ENCODE assay signal across 8 cellular contexts in genomic region chr9:1009101-1009707, GRCh38. TPM values are rescaled to one million over a fixed set of nuclear protein-coding genes. Genes with fewer than 3 reads are reported as not detected.
DNase-seq lines count a peak whose midpoint lies in the region; FAIRE-seq and TF ChIP-seq lines count a peak whose summit lies in the region.

No MANE protein-coding gene starts in this region.

- H3K36me3 ChIP-seq in GM06990 (ENCODE audit: control insufficient read depth, insufficient read depth, low read length) (no peaks in the 10 kb centered on the region), GM23248 (ENCODE audit: low read depth) (no peaks in the 10 kb centered on the region), Karpas-422 (ENCODE audit: insufficient read depth, low read length) (no peaks in the 10 kb centered on the region), SJCRH30 (no peaks in the 10 kb centered on the region)

- H3K4me2 ChIP-seq in GM23248 (ENCODE audit: unreplicated experiment): no peak overlapping the region
- H3K4me2 ChIP-seq in Karpas-422 (ENCODE audit: low read depth, low read length, poor library complexity, severe bottlenecking): no peak overlapping the region

- FAIRE-seq in urothelium cell line (lab: Jason Lieb, UNC): no peak

- intact Hi-C loops in posterior cingulate gyrus (cut with DNase I): loop anchor here (5.0 kb wide), 1 partner anchor 402 kb away; no protein-coding TSS in a partner anchor

- H3K79me2 ChIP-seq in GM23248 (ENCODE audit: insufficient read depth): no peaks in the 10 kb centered on the region
- no peaks in the 10 kb centered on the region for H3K79me2 ChIP-seq in Karpas-422 (ENCODE audit: low read length)

- H3F3A ChIP-seq in GM23248 (ENCODE audit: insufficient read depth): no peaks in the 10 kb centered on the region

- H3K9me3 ChIP-seq in GM23248 (ENCODE audit: low read depth) (no peaks in the 10 kb centered on the region), Karpas-422 (ENCODE audit: low read length) (no peaks in the 10 kb centered on the region), SJCRH30 (replicated peaks) (no peaks in the 10 kb centered on the region)

- no peak overlapping the region for H3K9ac ChIP-seq in GM23248
- H3K9ac ChIP-seq in Karpas-422 (ENCODE audit: low read length): no peak overlapping the region

- no peaks in the 10 kb centered on the region for H3K9me2 ChIP-seq in GM23248 (ENCODE audit: insufficient read depth)
- no peaks in the 10 kb centered on the region for H3K9me2 ChIP-seq in Karpas-422 (replicated peaks; ENCODE audit: insufficient read depth, low read length)

- H3K27ac ChIP-seq in GM23248 (no peak overlapping the region), Karpas-422 (ENCODE audit: low read length) (no peak overlapping the region), SJCRH30 (peak overlapping the region; percentile 29)

- H2AFZ ChIP-seq in GM23248 (no peak overlapping the region), Karpas-422 (ENCODE audit: low read length) (no peak overlapping the region)

- H4K20me1 ChIP-seq in GM23248 (ENCODE audit: insufficient read depth) (no peaks in the 10 kb centered on the region), Karpas-422 (ENCODE audit: insufficient read depth, low read depth, low read length) (no peaks in the 10 kb centered on the region)

- in situ Hi-C loops in GM23248 (cut with MboI): no loop called here

- H3K4me1 ChIP-seq in GM23248 (ENCODE audit: insufficient read depth): no peaks in the 10 kb centered on the region
- H3K4me1 ChIP-seq in Karpas-422 (ENCODE audit: low read length): peaks cover 2% of the 10 kb centered on the region
- H3K4me1 ChIP-seq in SJCRH30: peaks cover 21% of the 10 kb centered on the region

- 5 to 6% methylated on average over 14 of the region's 14 CpGs for WGBS in GM23248 (ENCODE audit: low coverage in 1 of 2, low lambda C conversion rate in 2 of 2, missing lambda C conversion rate in 2 of 2), 2 experiments

- H3K4me3 ChIP-seq in GM06990 (replicated peaks; ENCODE audit: low read depth, low read length) (no peak overlapping the region), GM23248 (no peak overlapping the region), Karpas-422 (ENCODE audit: low read length) (no peak overlapping the region), SJCRH30 (no peak overlapping the region)

- no peaks in the 10 kb centered on the region for H3K27me3 ChIP-seq in GM06990 (replicated peaks; ENCODE audit: control insufficient read depth, insufficient read depth, low read length)
- peaks cover 15% of the 10 kb centered on the region; the same call in 1 of the 2 replicates for H3K27me3 ChIP-seq in GM23248 (replicated peaks; ENCODE audit: insufficient read depth)
- no peaks in the 10 kb centered on the region for H3K27me3 ChIP-seq in Karpas-422 (ENCODE audit: low read length)
- no peaks in the 10 kb centered on the region for H3K27me3 ChIP-seq in SJCRH30

- TF ChIP-seq CTCF in GM06990 (IDR thresholded peaks at IDR 0.05; ENCODE audit: insufficient read depth, low read length, poor library complexity, severe bottlenecking): peak; percentile 96

- DNase-seq in GM06990 (ENCODE audit: extremely low read depth, insufficient read length) (peak; percentile 72), GM23248 (peak; percentile 87), Karpas-422 (peak; percentile 91), SJCRH30 (peak; percentile 76 to 93), glomerular visceral epithelial cell (ENCODE audit: extremely low spot score) (peak; percentile 63), posterior cingulate gyrus (peak; percentile 67 to 97 (median 90)), urothelium cell line (ENCODE audit: low spot score) (peak; percentile 68)
- DNase-seq in activated gamma-delta T cell treated with anti-CD3 and anti-CD28 coated beads, Interleukin-2, amount 50 U/mL, for 16 hours (ENCODE audit: low read depth): peak; percentile 39

RNA-seq across cellular contexts. Expression of gene DMRT3, which starts 32.7 kb away (rescaled TPM):
- total RNA-seq in GM23248 (2014; rRNA removed; shearing (Covaris generic)): not detected in 2 replicates
- not detected in 2 replicates for polyA plus RNA-seq in GM23248 (2016; fragmentation: Nextera tagmentation; extraction: Ambion mirVana)
- not detected in 2 replicates for total RNA-seq in Karpas-422 (2014; rRNA removed; shearing (Covaris generic); ENCODE audit: low replicate concordance)
- total RNA-seq in SJCRH30 (2014; rRNA removed; shearing (Covaris generic)): not detected in 2 replicates

RNA-seq across cellular contexts. Expression of gene DMRT2, which starts 41.0 kb away (rescaled TPM):
- total RNA-seq in GM23248 (2014; rRNA removed; shearing (Covaris generic)): not detected in 2 replicates
- polyA plus RNA-seq in GM23248 (2016; fragmentation: Nextera tagmentation; extraction: Ambion mirVana): 0.19 TPM in 1 of 2 replicates, not detected in the other
- not detected in 2 replicates for total RNA-seq in Karpas-422 (2014; rRNA removed; shearing (Covaris generic); ENCODE audit: low replicate concordance)
- 28.6 and 33.1 TPM in 2 replicates for total RNA-seq in SJCRH30 (2014; rRNA removed; shearing (Covaris generic))

Comparison
In these comparisons a context has a peak if more than half of its experiments do, and no peak if none do; other contexts are left out.
1. DNase-seq: peak in every context shown above with its lines; median percentile 91 in Karpas-422; 90 in posterior cingulate gyrus; 87 in GM23248; 84 in SJCRH30; 72 in GM06990; 68 in urothelium cell line; 63 in glomerular visceral epithelial cell; 39 in activated gamma-delta T cell treated with anti-CD3 and anti-CD28 coated beads, Interleukin-2, amount 50 U/mL, for 16 hours.
2. RNA of gene DMRT2, which starts 41.0 kb away (total RNA-seq): 28.6 to 33.1 TPM in SJCRH30; not detected in GM23248 and not detected in Karpas-422; every median in the first group is over 10 times any median in the second.